Comparison of ENCODE assay signal across 8 cellular contexts in the genomic region with DNA sequence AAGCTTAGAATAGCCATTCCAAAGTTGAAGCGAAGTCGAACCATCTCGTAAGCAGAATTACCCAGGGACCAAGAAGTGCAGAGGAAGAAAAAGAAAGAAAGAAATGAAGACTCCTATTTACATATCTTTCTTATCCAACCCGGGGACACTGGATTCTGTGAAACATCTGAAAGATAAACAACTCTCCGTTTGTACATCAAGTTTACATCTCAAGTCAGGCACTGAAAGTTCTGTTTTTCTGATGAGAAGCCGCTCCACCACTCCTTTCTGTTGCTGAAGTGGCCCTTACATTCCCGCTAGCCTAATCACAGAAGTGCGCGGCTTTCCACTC. TPM values are rescaled to one million over a fixed set of nuclear protein-coding genes. Genes with fewer than 3 reads are reported as not detected.
DNase-seq lines count a peak whose midpoint lies in the region; ATAC-seq and TF ChIP-seq lines count a peak whose summit lies in the region.

No MANE protein-coding gene starts in this region.

- H3K27ac ChIP-seq in VCaP (peak overlapping the region; percentile 98), foreskin keratinocyte (peak overlapping the region; percentile 99)

- peak overlapping the region; percentile 96 for H3K9ac ChIP-seq in skeletal muscle satellite cell (ENCODE audit: low read depth, low read length)

- H3K4me1 ChIP-seq in foreskin keratinocyte: peaks cover 13% of the 10 kb centered on the region
- H3K4me1 ChIP-seq in skeletal muscle satellite cell (ENCODE audit: control insufficient read depth, insufficient read depth, low read length): peaks cover 28% of the 10 kb centered on the region

- H3K36me3 ChIP-seq in skeletal muscle satellite cell (ENCODE audit: insufficient read depth, low read length): peaks cover 20% of the 10 kb centered on the region

- DNase-seq in foreskin keratinocyte (no peak), ACHN (no peak), GDM1 (lab: John Stamatoyannopoulos, UW) (no peak), AG08395 (ENCODE audit: low spot score) (no peak)
- no peak for DNase-seq in effector CD8-positive, alpha-beta T cell (lab: John Stamatoyannopoulos, UW)

- H3K27me3 ChIP-seq in foreskin keratinocyte (no peaks in the 10 kb centered on the region), skeletal muscle satellite cell (ENCODE audit: control insufficient read depth, insufficient read depth, low read length) (no peaks in the 10 kb centered on the region)

- no peak for TF ChIP-seq CTCF in VCaP (conservative IDR thresholded peaks at IDR 0.05)
- TF ChIP-seq CTCF in foreskin keratinocyte (conservative IDR thresholded peaks at IDR 0.05): no peak

- in situ Hi-C loops in ACHN (cut with HindIII; ENCODE audit: low pct_ligation_motif_present, low pct_unique_long_range_greater_than_20kb, low sequenced_read_pairs): no loop called here

- H3K9me3 ChIP-seq in skeletal muscle satellite cell (replicated peaks; ENCODE audit: low read length): no peaks in the 10 kb centered on the region

- H3K4me3 ChIP-seq in skeletal muscle satellite cell (ENCODE audit: low read length): peak overlapping the region; percentile 78

- peak overlapping the region; percentile 95 for H3K4me2 ChIP-seq in skeletal muscle satellite cell (ENCODE audit: low read length)

- ATAC-seq in GM21737 (IDR thresholded peaks at IDR 0.05; ENCODE audit: unreplicated experiment) (peak; percentile 0), foreskin keratinocyte (no peak)

RNA-seq across cellular contexts. Expression of gene GANC, which starts 0.3 kb away (rescaled TPM):
- 33.4 and 35.2 TPM in 2 replicates for total RNA-seq in foreskin keratinocyte
- 13.6 and 15.0 TPM in 2 replicates for polyA plus RNA-seq in foreskin keratinocyte
- total RNA-seq in skeletal muscle satellite cell (2012; rRNA removed): 17.7 and 19.7 TPM in 2 replicates

RNA-seq across cellular contexts. Expression of gene TMEM87A, which starts 0.5 kb away (rescaled TPM):
- total RNA-seq in foreskin keratinocyte: 49.6 and 54.4 TPM in 2 replicates
- 22.3 and 24.4 TPM in 2 replicates for polyA plus RNA-seq in foreskin keratinocyte
- 39.8 and 47.4 TPM in 2 replicates for total RNA-seq in skeletal muscle satellite cell (2012; rRNA removed)
